Comparison of ENCODE assay signal across 28 cellular contexts in genomic region chr2:40409734-40410133, GRCh38.
"Had no signal": no experiment of that assay in that cellular context is flagged by ENCODE, and none has a peak within 500 bp of the region (broad histone marks: within the 10 kb centered on the region; RNA-seq: fewer than 3 reads in every experiment).

No MANE protein-coding gene starts in this region.

- H3K4me1 Mint-ChIP-seq: activated CD4-positive, alpha-beta memory T cell treated with anti-CD3 and anti-CD28 coated beads, Interleukin-2, amount 10 ng/mL, durations not matched to agents 7 days and 5 days; activated CD4-positive, alpha-beta T cell treated with anti-CD3 and anti-CD28 coated beads, Interleukin-2, amount 10 ng/mL, durations not matched to agents 7 days and 5 days; activated T-helper 17 cell treated with anti-CD3 and anti-CD28 coated beads, Interleukin-2, amount 50 U/mL, for 72 hours; WTC11 had no signal

- ATAC-seq: activated T-helper 17 cell treated with anti-CD3 and anti-CD28 coated beads, Interleukin-2, amount 50 U/mL, for 72 hours; gastroesophageal sphincter; WTC11 had no signal

- H3K27me3 Mint-ChIP-seq: activated CD4-positive, alpha-beta memory T cell treated with anti-CD3 and anti-CD28 coated beads, Interleukin-2, amount 10 ng/mL, durations not matched to agents 7 days and 5 days; activated CD4-positive, alpha-beta T cell treated with anti-CD3 and anti-CD28 coated beads, Interleukin-2, amount 10 ng/mL, durations not matched to agents 7 days and 5 days; activated naive CD8-positive, alpha-beta T cell; activated T-cell treated with anti-CD3 and anti-CD28 coated beads, Interleukin-2, amount 50 U/mL, for 24 hours; activated T-helper 17 cell treated with anti-CD3 and anti-CD28 coated beads, Interleukin-2, amount 50 U/mL, for 72 hours had no signal

- H3K27ac Mint-ChIP-seq: activated CD4-positive, alpha-beta memory T cell treated with anti-CD3 and anti-CD28 coated beads, Interleukin-2, amount 10 ng/mL, durations not matched to agents 7 days and 5 days; activated CD4-positive, alpha-beta T cell treated with anti-CD3 and anti-CD28 coated beads, Interleukin-2, amount 10 ng/mL, durations not matched to agents 7 days and 5 days; activated naive CD8-positive, alpha-beta T cell; activated T-cell treated with anti-CD3 and anti-CD28 coated beads, Interleukin-2, amount 50 U/mL, for 24 hours; activated T-helper 17 cell treated with anti-CD3 and anti-CD28 coated beads, Interleukin-2, amount 50 U/mL, for 72 hours; WTC11 had no signal

- H3K9me3 Mint-ChIP-seq: activated CD4-positive, alpha-beta memory T cell treated with anti-CD3 and anti-CD28 coated beads, Interleukin-2, amount 10 ng/mL, durations not matched to agents 7 days and 5 days; activated CD4-positive, alpha-beta T cell treated with anti-CD3 and anti-CD28 coated beads, Interleukin-2, amount 10 ng/mL, durations not matched to agents 7 days and 5 days; activated T-cell treated with anti-CD3 and anti-CD28 coated beads, Interleukin-2, amount 50 U/mL, for 24 hours; WTC11 had no signal

- H3K27me3 ChIP-seq: brain microvascular endothelial cell, colonic mucosa, esophagus squamous epithelium, gastroesophageal sphincter had no signal

- DNase-seq: activated CD4-positive, alpha-beta memory T cell treated with anti-CD3 and anti-CD28 coated beads, Interleukin-2, amount 10 ng/mL, durations not matched to agents 7 days and 5 days; activated CD4-positive, alpha-beta T cell treated with anti-CD3 and anti-CD28 coated beads for 1 hour; activated CD4-positive, alpha-beta T cell treated with anti-CD3 and anti-CD28 coated beads for 4 hours; activated CD4-positive, alpha-beta T cell treated with anti-CD3 and anti-CD28 coated beads, Interleukin-2, amount 10 ng/mL, durations not matched to agents 7 days and 5 days; activated CD4-positive, alpha-beta T cell treated with anti-CD3 and anti-CD28 coated beads, Interleukin-2, amount 50 U/mL, for 4 hours; activated CD8-positive, alpha-beta memory T cell treated with anti-CD3 and anti-CD28 coated beads, Interleukin-2, amount 50 U/mL, for 48 hours; activated effector memory CD4-positive, alpha-beta T cell treated with Interleukin-2 at 50 U/mL for 16 hours; activated gamma-delta T cell treated with Interleukin-2 at 50 U/mL for 16 hours; activated naive CD4-positive, alpha-beta T cell treated with anti-CD3 and anti-CD28 coated beads, Interleukin-2, amount 50 U/mL, for 16 hours; activated naive CD4-positive, alpha-beta T cell treated with Interleukin-2 at 50 U/mL for 16 hours; activated T-cell treated with anti-CD3 and anti-CD28 coated beads for 4 hours; activated T-cell treated with anti-CD3 and anti-CD28 coated beads, Interleukin-2, amount 50 U/mL, for 24 hours; amniotic stem cell; anterior cingulate cortex; brain microvascular endothelial cell; central memory CD4-positive, alpha-beta T cell; cerebellar nuclear complex; colonic mucosa; effector CD8-positive, alpha-beta T cell; esophagus squamous epithelium; foreskin melanocyte; T-helper 2 cell had no signal

- H3K4me3 ChIP-seq: colonic mucosa, esophagus squamous epithelium, gastroesophageal sphincter had no signal

- H3K4me3 Mint-ChIP-seq: activated CD4-positive, alpha-beta memory T cell treated with anti-CD3 and anti-CD28 coated beads, Interleukin-2, amount 10 ng/mL, durations not matched to agents 7 days and 5 days; activated CD4-positive, alpha-beta T cell treated with anti-CD3 and anti-CD28 coated beads, Interleukin-2, amount 10 ng/mL, durations not matched to agents 7 days and 5 days; activated naive CD8-positive, alpha-beta T cell; activated T-cell treated with anti-CD3 and anti-CD28 coated beads, Interleukin-2, amount 50 U/mL, for 24 hours; activated T-helper 17 cell treated with anti-CD3 and anti-CD28 coated beads, Interleukin-2, amount 50 U/mL, for 72 hours; WTC11 had no signal

- H3K4me1 ChIP-seq: colonic mucosa had no signal

- H3K9me3 ChIP-seq: colonic mucosa, esophagus squamous epithelium, gastroesophageal sphincter had no signal

- H3K36me3 Mint-ChIP-seq: activated naive CD8-positive, alpha-beta T cell; WTC11 had no signal

- H3K27ac ChIP-seq: brain microvascular endothelial cell, colonic mucosa, epithelial cell of prostate, esophagus squamous epithelium, gastroesophageal sphincter, VCaP had no signal

- H3K36me3 ChIP-seq: brain microvascular endothelial cell, colonic mucosa, esophagus squamous epithelium, gastroesophageal sphincter had no signal
